In the genomic region with DNA sequence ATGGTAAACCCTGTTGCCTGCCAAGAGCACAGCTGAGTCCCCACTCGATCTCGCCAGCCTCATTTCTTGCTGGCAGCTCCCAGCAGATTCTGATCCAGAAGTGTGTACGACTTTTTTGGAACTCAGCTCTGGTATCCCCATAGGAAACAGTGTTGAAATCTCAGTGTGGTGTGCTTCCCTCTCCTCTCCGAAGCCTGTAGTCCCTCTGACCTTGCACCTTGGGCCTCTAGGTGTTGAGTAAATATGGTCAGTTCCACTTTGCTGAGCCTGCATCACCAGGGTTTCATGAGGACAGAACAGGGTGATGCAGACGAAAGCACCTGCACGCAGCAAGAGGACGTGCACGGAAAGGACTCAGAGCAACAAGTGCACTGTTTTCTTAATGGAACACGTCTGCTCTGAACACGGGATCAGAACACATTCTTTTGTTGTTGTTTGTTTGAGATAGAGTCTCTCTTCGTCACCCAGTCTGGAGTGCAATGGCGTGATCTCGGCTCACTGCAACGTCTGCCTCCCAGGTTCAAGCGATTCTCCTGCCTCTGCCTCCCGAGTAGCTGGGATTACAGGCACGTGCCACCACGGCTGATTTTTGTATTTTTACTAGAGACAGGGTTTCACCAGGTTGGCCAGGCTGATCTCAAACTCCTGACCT, we compare ENCODE assay signal across 1 cellular context.
TF ChIP-seq lines count a peak whose summit lies in the region.

No MANE protein-coding gene starts in this region.

TF ChIP-seq in HepG2, 621 proteins besides CTCF, POLR2A, EP300 and RAD21 (continued from another document):
- TF ChIP-seq, protein P1, sequence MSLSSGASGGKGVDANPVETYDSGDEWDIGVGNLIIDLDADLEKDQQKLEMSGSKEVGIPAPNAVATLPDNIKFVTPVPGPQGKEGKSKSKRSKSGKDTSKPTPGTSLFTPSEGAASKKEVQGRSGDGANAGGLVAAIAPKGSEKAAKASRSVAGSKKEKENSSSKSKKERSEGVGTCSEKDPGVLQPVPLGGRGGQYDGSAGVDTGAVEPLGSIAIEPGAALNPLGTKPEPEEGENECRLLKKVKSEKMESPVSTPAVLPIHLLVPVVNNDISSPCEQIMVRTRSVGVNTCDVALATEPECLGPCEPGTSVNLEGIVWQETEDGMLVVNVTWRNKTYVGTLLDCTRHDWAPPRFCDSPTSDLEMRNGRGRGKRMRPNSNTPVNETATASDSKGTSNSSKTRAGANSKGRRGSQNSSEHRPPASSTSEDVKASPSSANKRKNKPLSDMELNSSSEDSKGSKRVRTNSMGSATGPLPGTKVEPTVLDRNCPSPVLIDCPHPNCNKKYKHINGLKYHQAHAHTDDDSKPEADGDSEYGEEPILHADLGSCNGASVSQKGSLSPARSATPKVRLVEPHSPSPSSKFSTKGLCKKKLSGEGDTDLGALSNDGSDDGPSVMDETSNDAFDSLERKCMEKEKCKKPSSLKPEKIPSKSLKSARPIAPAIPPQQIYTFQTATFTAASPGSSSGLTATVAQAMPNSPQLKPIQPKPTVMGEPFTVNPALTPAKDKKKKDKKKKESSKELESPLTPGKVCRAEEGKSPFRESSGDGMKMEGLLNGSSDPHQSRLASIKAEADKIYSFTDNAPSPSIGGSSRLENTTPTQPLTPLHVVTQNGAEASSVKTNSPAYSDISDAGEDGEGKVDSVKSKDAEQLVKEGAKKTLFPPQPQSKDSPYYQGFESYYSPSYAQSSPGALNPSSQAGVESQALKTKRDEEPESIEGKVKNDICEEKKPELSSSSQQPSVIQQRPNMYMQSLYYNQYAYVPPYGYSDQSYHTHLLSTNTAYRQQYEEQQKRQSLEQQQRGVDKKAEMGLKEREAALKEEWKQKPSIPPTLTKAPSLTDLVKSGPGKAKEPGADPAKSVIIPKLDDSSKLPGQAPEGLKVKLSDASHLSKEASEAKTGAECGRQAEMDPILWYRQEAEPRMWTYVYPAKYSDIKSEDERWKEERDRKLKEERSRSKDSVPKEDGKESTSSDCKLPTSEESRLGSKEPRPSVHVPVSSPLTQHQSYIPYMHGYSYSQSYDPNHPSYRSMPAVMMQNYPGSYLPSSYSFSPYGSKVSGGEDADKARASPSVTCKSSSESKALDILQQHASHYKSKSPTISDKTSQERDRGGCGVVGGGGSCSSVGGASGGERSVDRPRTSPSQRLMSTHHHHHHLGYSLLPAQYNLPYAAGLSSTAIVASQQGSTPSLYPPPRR (CRISPR knock-in tag; IDR thresholded peaks at IDR 0.05; ENCODE audit: borderline replicate concordance) = peak; percentile 97
- TF ChIP-seq ZNF598 (CRISPR knock-in tag; IDR thresholded peaks at IDR 0.05; ENCODE audit: borderline replicate concordance) (0 out of 2 replicates have a peak, but pooled peaks have one; percentile 52), CC2D1A (CRISPR knock-in tag; IDR thresholded peaks at IDR 0.05) (no peak), ZNF230 (CRISPR knock-in tag; IDR thresholded peaks at IDR 0.05) (0 out of 2 replicates have a peak, but pooled peaks have one; percentile 45), ZBTB21 (CRISPR knock-in tag; IDR thresholded peaks at IDR 0.05) (peak; percentile 74), MTF2 (CRISPR knock-in tag; IDR thresholded peaks at IDR 0.05; ENCODE audit: borderline replicate concordance) (no peak), ZNF468 (CRISPR knock-in tag; IDR thresholded peaks at IDR 0.05) (0 out of 2 replicates have a peak, but pooled peaks have one; percentile 76), ZNF709 (CRISPR knock-in tag; IDR thresholded peaks at IDR 0.05) (no peak), ZNF550 (CRISPR knock-in tag; IDR thresholded peaks at IDR 0.05; ENCODE audit: borderline replicate concordance) (no peak), GTF3A (CRISPR knock-in tag; conservative IDR thresholded peaks at IDR 0.05) (no peak), ZNF562 (CRISPR knock-in tag; IDR thresholded peaks at IDR 0.05; ENCODE audit: borderline replicate concordance) (no peak), ZNF768 (CRISPR knock-in tag; IDR thresholded peaks at IDR 0.05) (no peak), ATF1 (CRISPR knock-in tag; IDR thresholded peaks at IDR 0.05) (peak; percentile 70), FOXP1 (IDR thresholded peaks at IDR 0.05) (peak; percentile 85), FOXP1 (CRISPR knock-in tag; IDR thresholded peaks at IDR 0.05) (peak; percentile 99), ZNF792 (CRISPR knock-in tag; IDR thresholded peaks at IDR 0.05) (peak; percentile 88), CEBPB (IDR thresholded peaks at IDR 0.05; ENCODE audit: borderline replicate concordance, low read depth, low read length) (peak; percentile 77; the same call in 1 of the 2 replicates), ZNF724P (CRISPR knock-in tag; IDR thresholded peaks at IDR 0.05; ENCODE audit: borderline replicate concordance) (peak; percentile 50; the same call in 1 of the 2 replicates), ZSCAN25 (CRISPR knock-in tag; IDR thresholded peaks at IDR 0.05) (peak; percentile 71), ZNF563 (CRISPR knock-in tag; IDR thresholded peaks at IDR 0.05) (peak; percentile 77), TCF12 (IDR thresholded peaks at IDR 0.05) (no peak), TCF12 (CRISPR knock-in tag; IDR thresholded peaks at IDR 0.05) (peak; percentile 92), HDAC1 (CRISPR knock-in tag; IDR thresholded peaks at IDR 0.05) (peak; percentile 98), MED8 (CRISPR knock-in tag; IDR thresholded peaks at IDR 0.05; ENCODE audit: insufficient replicate concordance) (peak; percentile 52), GZF1 (CRISPR knock-in tag; IDR thresholded peaks at IDR 0.05) (peak; percentile 56; the same call in 1 of the 2 replicates), GATAD1 (CRISPR knock-in tag; IDR thresholded peaks at IDR 0.05) (peak; percentile 74), JUND (CRISPR knock-in tag; IDR thresholded peaks at IDR 0.05) (peak; percentile 74; the same call in 1 of the 2 replicates), NBN (conservative IDR thresholded peaks at IDR 0.05) (no peak), SALL2 (CRISPR knock-in tag; IDR thresholded peaks at IDR 0.05) (peak; percentile 20; the same call in 1 of the 2 replicates), ZFAT (CRISPR knock-in tag; conservative IDR thresholded peaks at IDR 0.05) (no peak), GTF2F1 (IDR thresholded peaks at IDR 0.05; ENCODE audit: low read length) (no peak), ZNF207 (IDR thresholded peaks at IDR 0.05; ENCODE audit: borderline replicate concordance) (no peak), ZNF136 (CRISPR knock-in tag; IDR thresholded peaks at IDR 0.05; ENCODE audit: low read depth) (peak; percentile 54; the same call in 1 of the 2 replicates), EZH2 (conservative IDR thresholded peaks at IDR 0.05; ENCODE audit: low read depth, low read length) (no peak), ZNF30 (CRISPR knock-in tag; IDR thresholded peaks at IDR 0.05) (no peak), ZBTB42 (CRISPR knock-in tag; IDR thresholded peaks at IDR 0.05) (no peak), ZNF589 (CRISPR knock-in tag; conservative IDR thresholded peaks at IDR 0.05) (peak; percentile 83; the same call in 1 of the 2 replicates)
- TF ChIP-seq, protein P2, sequence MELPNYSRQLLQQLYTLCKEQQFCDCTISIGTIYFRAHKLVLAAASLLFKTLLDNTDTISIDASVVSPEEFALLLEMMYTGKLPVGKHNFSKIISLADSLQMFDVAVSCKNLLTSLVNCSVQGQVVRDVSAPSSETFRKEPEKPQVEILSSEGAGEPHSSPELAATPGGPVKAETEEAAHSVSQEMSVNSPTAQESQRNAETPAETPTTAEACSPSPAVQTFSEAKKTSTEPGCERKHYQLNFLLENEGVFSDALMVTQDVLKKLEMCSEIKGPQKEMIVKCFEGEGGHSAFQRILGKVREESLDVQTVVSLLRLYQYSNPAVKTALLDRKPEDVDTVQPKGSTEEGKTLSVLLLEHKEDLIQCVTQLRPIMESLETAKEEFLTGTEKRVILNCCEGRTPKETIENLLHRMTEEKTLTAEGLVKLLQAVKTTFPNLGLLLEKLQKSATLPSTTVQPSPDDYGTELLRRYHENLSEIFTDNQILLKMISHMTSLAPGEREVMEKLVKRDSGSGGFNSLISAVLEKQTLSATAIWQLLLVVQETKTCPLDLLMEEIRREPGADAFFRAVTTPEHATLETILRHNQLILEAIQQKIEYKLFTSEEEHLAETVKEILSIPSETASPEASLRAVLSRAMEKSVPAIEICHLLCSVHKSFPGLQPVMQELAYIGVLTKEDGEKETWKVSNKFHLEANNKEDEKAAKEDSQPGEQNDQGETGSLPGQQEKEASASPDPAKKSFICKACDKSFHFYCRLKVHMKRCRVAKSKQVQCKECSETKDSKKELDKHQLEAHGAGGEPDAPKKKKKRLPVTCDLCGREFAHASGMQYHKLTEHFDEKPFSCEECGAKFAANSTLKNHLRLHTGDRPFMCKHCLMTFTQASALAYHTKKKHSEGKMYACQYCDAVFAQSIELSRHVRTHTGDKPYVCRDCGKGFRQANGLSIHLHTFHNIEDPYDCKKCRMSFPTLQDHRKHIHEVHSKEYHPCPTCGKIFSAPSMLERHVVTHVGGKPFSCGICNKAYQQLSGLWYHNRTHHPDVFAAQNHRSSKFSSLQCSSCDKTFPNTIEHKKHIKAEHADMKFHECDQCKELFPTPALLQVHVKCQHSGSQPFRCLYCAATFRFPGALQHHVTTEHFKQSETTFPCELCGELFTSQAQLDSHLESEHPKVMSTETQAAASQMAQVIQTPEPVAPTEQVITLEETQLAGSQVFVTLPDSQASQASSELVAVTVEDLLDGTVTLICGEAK (IDR thresholded peaks at IDR 0.05) = no peak
- TF ChIP-seq, protein P2 (CRISPR knock-in tag; IDR thresholded peaks at IDR 0.05) = peak; percentile 83
- TF ChIP-seq, protein P3, sequence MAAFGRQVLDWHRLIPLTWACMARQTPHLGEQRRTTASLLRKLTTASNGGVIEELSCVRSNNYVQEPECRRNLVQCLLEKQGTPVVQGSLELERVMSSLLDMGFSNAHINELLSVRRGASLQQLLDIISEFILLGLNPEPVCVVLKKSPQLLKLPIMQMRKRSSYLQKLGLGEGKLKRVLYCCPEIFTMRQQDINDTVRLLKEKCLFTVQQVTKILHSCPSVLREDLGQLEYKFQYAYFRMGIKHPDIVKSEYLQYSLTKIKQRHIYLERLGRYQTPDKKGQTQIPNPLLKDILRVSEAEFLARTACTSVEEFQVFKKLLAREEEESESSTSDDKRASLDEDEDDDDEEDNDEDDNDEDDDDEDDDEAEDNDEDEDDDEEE (CRISPR knock-in tag; IDR thresholded peaks at IDR 0.05) = no peak
- TF ChIP-seq, protein P4, sequence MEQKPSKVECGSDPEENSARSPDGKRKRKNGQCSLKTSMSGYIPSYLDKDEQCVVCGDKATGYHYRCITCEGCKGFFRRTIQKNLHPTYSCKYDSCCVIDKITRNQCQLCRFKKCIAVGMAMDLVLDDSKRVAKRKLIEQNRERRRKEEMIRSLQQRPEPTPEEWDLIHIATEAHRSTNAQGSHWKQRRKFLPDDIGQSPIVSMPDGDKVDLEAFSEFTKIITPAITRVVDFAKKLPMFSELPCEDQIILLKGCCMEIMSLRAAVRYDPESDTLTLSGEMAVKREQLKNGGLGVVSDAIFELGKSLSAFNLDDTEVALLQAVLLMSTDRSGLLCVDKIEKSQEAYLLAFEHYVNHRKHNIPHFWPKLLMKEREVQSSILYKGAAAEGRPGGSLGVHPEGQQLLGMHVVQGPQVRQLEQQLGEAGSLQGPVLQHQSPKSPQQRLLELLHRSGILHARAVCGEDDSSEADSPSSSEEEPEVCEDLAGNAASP (CRISPR knock-in tag; IDR thresholded peaks at IDR 0.05; ENCODE audit: borderline replicate concordance) = peak; percentile 100
- TF ChIP-seq, protein P5, sequence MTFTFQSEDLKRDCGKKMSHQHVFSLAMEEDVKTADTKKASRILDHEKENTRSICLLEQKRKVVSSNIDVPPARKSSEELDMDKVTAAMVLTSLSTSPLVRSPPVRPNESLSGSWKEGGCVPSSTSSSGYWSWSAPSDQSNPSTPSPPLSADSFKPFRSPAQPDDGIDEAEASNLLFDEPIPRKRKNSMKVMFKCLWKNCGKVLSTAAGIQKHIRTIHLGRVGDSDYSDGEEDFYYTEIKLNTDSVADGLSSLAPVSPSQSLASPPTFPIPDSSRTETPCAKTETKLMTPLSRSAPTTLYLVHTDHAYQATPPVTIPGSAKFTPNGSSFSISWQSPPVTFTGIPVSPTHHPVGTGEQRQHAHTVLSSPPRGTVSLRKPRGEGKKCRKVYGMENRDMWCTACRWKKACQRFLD (CRISPR knock-in tag; IDR thresholded peaks at IDR 0.05; ENCODE audit: borderline replicate concordance) = no peak
